Comparison of ENCODE assay signal across 25 cellular contexts in the genomic region with DNA sequence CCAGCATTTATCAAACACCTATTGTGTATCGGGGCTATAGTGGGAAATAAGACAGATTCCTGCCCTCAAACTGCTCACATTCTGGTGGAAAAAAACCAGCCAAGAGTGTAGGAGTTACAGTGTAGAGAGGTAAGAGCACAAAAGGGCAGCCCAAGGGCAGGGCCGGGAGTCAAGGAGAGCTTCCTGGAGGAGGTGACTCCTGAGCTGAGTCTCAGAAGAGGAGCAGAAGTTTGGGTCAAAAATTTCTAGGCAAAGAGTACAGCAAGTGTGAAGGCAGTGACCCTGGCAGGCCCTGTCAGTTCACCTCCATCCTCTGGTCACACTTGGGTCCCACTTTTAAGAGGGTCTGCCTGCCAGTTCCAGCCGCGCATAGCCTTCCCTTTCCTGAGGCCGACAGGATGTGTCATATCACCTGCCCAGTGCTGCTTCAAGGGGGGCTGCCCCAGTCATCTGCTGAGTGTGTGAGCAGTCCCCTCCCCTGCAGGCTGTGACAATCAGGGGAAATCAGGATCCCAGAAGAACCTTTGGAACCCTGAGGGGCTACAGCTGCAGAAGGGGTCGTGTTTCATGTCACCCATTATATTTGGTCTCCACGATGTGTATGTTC.
DNase-seq lines count a peak whose midpoint lies in the region; ATAC-seq and TF ChIP-seq lines count a peak whose summit lies in the region.
"Had no signal": no experiment of that assay in that cellular context is flagged by ENCODE, and none has a peak within 500 bp of the region (broad histone marks: within the 10 kb centered on the region; RNA-seq: fewer than 3 reads in every experiment).

No MANE protein-coding gene starts in this region.

- no peak overlapping the region for H2AK5ac ChIP-seq in neuronal stem cell (ENCODE audit: low read depth, low read length)

- H3K9me3 ChIP-seq in endodermal cell (ENCODE audit: control insufficient read depth, low read length): peaks cover 3% of the 10 kb centered on the region
- peaks cover 0 to 5% of the 10 kb centered on the region in 2 donors for H3K9me3 ChIP-seq in neuronal stem cell (replicated peaks in 1 of 2; ENCODE audit: control insufficient read depth in 2 of 2, insufficient read depth in 1 of 2, low read depth in 1 of 2, low read length in 2 of 2)
- H3K9me3 ChIP-seq: Caco-2 had no signal

- TF ChIP-seq CTCF in natural killer cell (IDR thresholded peaks at IDR 0.05) (no peak), endodermal cell (conservative IDR thresholded peaks at IDR 0.05) (no peak)

- H3K4me3 Mint-ChIP-seq in natural killer cell treated with Interleukin-12 subunit alpha and Interleukin-12 subunit beta and Interleukin-15 and Interleukin-18, amount 100 ng/mL, for 72 hours: no peak overlapping the region
- H3K4me3 Mint-ChIP-seq in natural killer cell (no peak overlapping the region), endodermal cell (no peak overlapping the region)
- H3K4me3 Mint-ChIP-seq: CD8-positive, alpha-beta T cell had no signal

- H3K36me3 ChIP-seq in endodermal cell (ENCODE audit: control insufficient read depth, insufficient read depth, low read length) (no peaks in the 10 kb centered on the region), neuronal stem cell (replicated peaks in 1 of 2; ENCODE audit: control insufficient read depth in 2 of 2, insufficient read depth in 2 of 2, low read length in 2 of 2) (peaks cover 4 to 28% of the 10 kb centered on the region in 2 donors)

- intact Hi-C loops in natural killer cell (cut with micrococcal nuclease): no loop called here

- H2BK120ac ChIP-seq in neuronal stem cell (ENCODE audit: low read depth, low read length): no peak overlapping the region

- H3K23ac ChIP-seq in neuronal stem cell (ENCODE audit: low read depth, low read length, poor library complexity): no peak overlapping the region

- H3K27me3 ChIP-seq in endodermal cell (ENCODE audit: control insufficient read depth, insufficient read depth, low read length, poor library complexity, severe bottlenecking) (no peaks in the 10 kb centered on the region), neuronal stem cell (ENCODE audit: control insufficient read depth in 3 of 3, insufficient read depth in 3 of 3, low read depth in 1 of 3, low read length in 3 of 3) (no peaks in the 10 kb centered on the region)
- H3K27me3 ChIP-seq: SJCRH30 had no signal

- H3K4ac ChIP-seq in neuronal stem cell (ENCODE audit: low read length): no peak overlapping the region

- peaks cover 11% of the 10 kb centered on the region for H3K79me1 ChIP-seq in neuronal stem cell (ENCODE audit: low read depth, low read length)

- H3K9ac ChIP-seq in endodermal cell (ENCODE audit: extremely low read depth, low read length, poor library complexity, severe bottlenecking) (no peak overlapping the region), neuronal stem cell (ENCODE audit: low read depth, low read length, poor library complexity) (peak overlapping the region; percentile 79)

- H2AFZ ChIP-seq in neuronal stem cell (ENCODE audit: low read length): no peak overlapping the region
- H2AFZ ChIP-seq: PC-9 had no signal

- H3K4me2 ChIP-seq in neuronal stem cell (ENCODE audit: insufficient read depth, low read length, poor library complexity, severe bottlenecking): no peak overlapping the region
- H3K4me2 ChIP-seq: PC-9 had no signal

- H3K4me1 ChIP-seq in endodermal cell (ENCODE audit: control insufficient read depth, insufficient read depth, low read length): no peaks in the 10 kb centered on the region
- peaks cover 13 to 32% of the 10 kb centered on the region in 2 donors for H3K4me1 ChIP-seq in neuronal stem cell (ENCODE audit: control insufficient read depth in 2 of 2, insufficient read depth in 1 of 2, low read depth in 1 of 2, low read length in 2 of 2)

- no peak overlapping the region for H3K18ac ChIP-seq in neuronal stem cell (ENCODE audit: low read length)

- H4K8ac ChIP-seq in neuronal stem cell (ENCODE audit: low read depth, low read length): no peak overlapping the region

- no peak overlapping the region for H2BK15ac ChIP-seq in neuronal stem cell (ENCODE audit: low read length)

- no peak overlapping the region for H2BK5ac ChIP-seq in neuronal stem cell (ENCODE audit: low read length)

- H3K27ac ChIP-seq in endodermal cell (ENCODE audit: low read depth, low read length): peak overlapping the region; percentile 24
- no peak overlapping the region for H3K27ac ChIP-seq in neuronal stem cell (replicated peaks; ENCODE audit: low read length)
- H3K27ac ChIP-seq: C4-2B, PC-9, SJCRH30 had no signal

- DNase-seq in natural killer cell treated with Interleukin-12 subunit alpha and Interleukin-12 subunit beta and Interleukin-15 and Interleukin-18, amount 100 ng/mL, for 72 hours (ENCODE audit: low spot score): peak; percentile 37
- DNase-seq in natural killer cell: no peak
- DNase-seq in endodermal cell: peak; percentile 40
- no peak for DNase-seq in neuronal stem cell (ENCODE audit: low spot score)
- no peak for DNase-seq in NCI-H82 treated with DMSO at 0.1 percent for 48 hours (lab: John Stamatoyannopoulos, UW; ENCODE audit: unreplicated experiment)
- no peak for DNase-seq in AG08395 (ENCODE audit: low spot score)
- DNase-seq: AML-193; CD8-positive, alpha-beta T cell; GOT3; HCEC 1CT; Kasumi-1; NCI-H1092 treated with DMSO at 0.1 percent for 48 hours; NCI-H146; NCI-H1930; NCI-H2107; NCI-H524; NCI-H748 treated with DMSO at 0.1 percent for 48 hours; PC-9 had no signal

- H3K4me3 ChIP-seq in endodermal cell (ENCODE audit: low read length) (no peak overlapping the region), neuronal stem cell (ENCODE audit: low read length in 2 of 2) (no peak overlapping the region)
- H3K4me3 ChIP-seq: PC-9, SJCRH30 had no signal

- no peaks in the 10 kb centered on the region for H3K36me3 Mint-ChIP-seq in natural killer cell treated with Interleukin-12 subunit alpha and Interleukin-12 subunit beta and Interleukin-15 and Interleukin-18, amount 100 ng/mL, for 72 hours
- H3K36me3 Mint-ChIP-seq in natural killer cell: no peaks in the 10 kb centered on the region
- H3K36me3 Mint-ChIP-seq in endodermal cell (ENCODE audit: low read depth): no peaks in the 10 kb centered on the region
- H3K36me3 Mint-ChIP-seq: CD8-positive, alpha-beta T cell had no signal

- H4K91ac ChIP-seq in neuronal stem cell (ENCODE audit: low read depth, low read length, poor library complexity): no peak overlapping the region

- H2BK12ac ChIP-seq in neuronal stem cell (ENCODE audit: low read length): no peak overlapping the region

- WGBS in endodermal cell (ENCODE audit: insufficient coverage in 1 of 2, insufficient read length in 1 of 2), 2 experiments: 84 to 100% methylated on average over 5 to 7 of the region's 7 CpGs
- no CpG with 5 or more reads among the region's 7 CpGs for WGBS in neuronal stem cell (ENCODE audit: extremely low coverage in 2 of 2, insufficient read length in 2 of 2, insufficient replicate concordance in 1 of 2), 2 donors

- no peaks in the 10 kb centered on the region for H3K9me3 Mint-ChIP-seq in natural killer cell treated with Interleukin-12 subunit alpha and Interleukin-12 subunit beta and Interleukin-15 and Interleukin-18, amount 100 ng/mL, for 72 hours
- H3K9me3 Mint-ChIP-seq in natural killer cell (peaks cover 0 to 4% of the 10 kb centered on the region in 2 donors), endodermal cell (no peaks in the 10 kb centered on the region)

- no peak overlapping the region for H3K27ac Mint-ChIP-seq in natural killer cell treated with Interleukin-12 subunit alpha and Interleukin-12 subunit beta and Interleukin-15 and Interleukin-18, amount 100 ng/mL, for 72 hours
- H3K27ac Mint-ChIP-seq in natural killer cell (no peak overlapping the region), endodermal cell (no peak overlapping the region)
- H3K27ac Mint-ChIP-seq: CD8-positive, alpha-beta T cell had no signal

- H3K4me1 Mint-ChIP-seq in natural killer cell treated with Interleukin-12 subunit alpha and Interleukin-12 subunit beta and Interleukin-15 and Interleukin-18, amount 100 ng/mL, for 72 hours (ENCODE audit: low read depth in 2 of 2): no peaks in the 10 kb centered on the region
- H3K4me1 Mint-ChIP-seq in natural killer cell (no peaks in the 10 kb centered on the region), endodermal cell (peaks cover 12% of the 10 kb centered on the region)

- H3K27me3 Mint-ChIP-seq in natural killer cell treated with Interleukin-12 subunit alpha and Interleukin-12 subunit beta and Interleukin-15 and Interleukin-18, amount 100 ng/mL, for 72 hours: no peaks in the 10 kb centered on the region
- no peaks in the 10 kb centered on the region for H3K27me3 Mint-ChIP-seq in natural killer cell (ENCODE audit: low read depth in 2 of 2)
- H3K27me3 Mint-ChIP-seq in endodermal cell (ENCODE audit: insufficient read depth): no peaks in the 10 kb centered on the region

- ATAC-seq in natural killer cell treated with Interleukin-12 subunit alpha and Interleukin-12 subunit beta and Interleukin-15 and Interleukin-18, amount 100 ng/mL, for 72 hours: no peak
- ATAC-seq in natural killer cell (no peak), HG03469 (IDR thresholded peaks at IDR 0.05; ENCODE audit: unreplicated experiment) (no peak), GM21619 (IDR thresholded peaks at IDR 0.05; ENCODE audit: unreplicated experiment) (no peak)
- ATAC-seq: CD8-positive, alpha-beta T cell; Right ventricle myocardium inferior; SK-N-SH treated with all-trans-retinoic acid at 6 μM for 48 hours had no signal

- no peak overlapping the region for H3K14ac ChIP-seq in neuronal stem cell (ENCODE audit: low read length)

Comparison
In these comparisons a context has a peak if more than half of its experiments do, and no peak if none do; other contexts are left out.
1. DNase-seq: peak in natural killer cell treated with Interleukin-12 subunit alpha and Interleukin-12 subunit beta and Interleukin-15 and Interleukin-18, amount 100 ng/mL, for 72 hours (single experiment) and endodermal cell (single experiment); none in natural killer cell (single experiment), neuronal stem cell (single experiment), NCI-H82 treated with DMSO at 0.1 percent for 48 hours (single experiment) and AG08395 (single experiment).